Comparison of ENCODE assay signal across 8 cellular contexts in genomic region chr15:47718474-47719440, GRCh38. TPM values are rescaled to one million over a fixed set of nuclear protein-coding genes. Genes with fewer than 3 reads are reported as not detected.
DNase-seq lines count a peak whose midpoint lies in the region; TF ChIP-seq lines count a peak whose summit lies in the region.

No MANE protein-coding gene starts in this region.

- H2AK5ac ChIP-seq in mesendoderm (ENCODE audit: low read length), result no peak overlapping the region

- H3K9ac ChIP-seq in mesendoderm (ENCODE audit: low read length), result peak overlapping the region; percentile 80

- H2BK5ac ChIP-seq in mesendoderm (ENCODE audit: low read length), result no peak overlapping the region

- no peaks in the 10 kb centered on the region for H3K27me3 ChIP-seq in mesendoderm (ENCODE audit: insufficient read depth, low read length, poor library complexity)

- H3K36me3 Mint-ChIP-seq in endothelial cell (ENCODE audit: low read depth, unreplicated experiment), result no peaks in the 10 kb centered on the region

- no peak overlapping the region for H3K23ac ChIP-seq in mesendoderm (ENCODE audit: low read length)

- no peak overlapping the region for H3K27ac ChIP-seq in mesendoderm (ENCODE audit: low read depth, low read length)
- no peak overlapping the region for H3K27ac ChIP-seq in urinary bladder (ENCODE audit: low read depth)

- peak overlapping the region; percentile 96 for H3K4me3 Mint-ChIP-seq in endothelial cell (ENCODE audit: unreplicated experiment)

- H3K4me3 ChIP-seq in mesendoderm (ENCODE audit: low read length) (peak overlapping the region; percentile 74), urinary bladder (ENCODE audit: low read depth, low read length) (peak overlapping the region; percentile 79)

- H3K79me2 ChIP-seq in mesendoderm (ENCODE audit: control insufficient read depth, insufficient read depth, low read length), result peaks cover 2% of the 10 kb centered on the region

- H3K4me1 ChIP-seq in mesendoderm (ENCODE audit: control insufficient read depth, low read depth, low read length) (peaks cover 8% of the 10 kb centered on the region), urinary bladder (ENCODE audit: insufficient read depth) (no peaks in the 10 kb centered on the region)

- H3K27ac Mint-ChIP-seq in endothelial cell (ENCODE audit: unreplicated experiment), result peak overlapping the region; percentile 85

- H3K79me1 ChIP-seq in mesendoderm (ENCODE audit: low read length), result no peaks in the 10 kb centered on the region

- peaks cover 11% of the 10 kb centered on the region for H3K27me3 Mint-ChIP-seq in endothelial cell (ENCODE audit: unreplicated experiment)

- H3K9me3 Mint-ChIP-seq in endothelial cell (ENCODE audit: unreplicated experiment), result no peaks in the 10 kb centered on the region

- H4K8ac ChIP-seq in mesendoderm (ENCODE audit: low read depth, low read length), result no peak overlapping the region

- H3K56ac ChIP-seq in mesendoderm (ENCODE audit: low read length), result peak overlapping the region; percentile 90

- DNase-seq in NCI-H2171 treated with DMSO at 0.1 percent for 48 hours (lab: John Stamatoyannopoulos, UW) (peak; percentile 62), NCI-H2171 (lab: John Stamatoyannopoulos, UW) (no peak), endothelial cell (ENCODE audit: low spot score) (peak; percentile 17), mesendoderm (no peak), NCI-H2107 (lab: John Stamatoyannopoulos, UW) (no peak), NCI-H1048 (lab: John Stamatoyannopoulos, UW) (no peak), AML-193 (lab: John Stamatoyannopoulos, UW) (no peak)

- H2BK120ac ChIP-seq in mesendoderm (ENCODE audit: low read depth, low read length), result no peak overlapping the region

- peak overlapping the region; percentile 38 for H3K4ac ChIP-seq in mesendoderm (ENCODE audit: low read depth, low read length)

- peak overlapping the region; percentile 5 for H3K4me2 ChIP-seq in mesendoderm (ENCODE audit: low read length)

- peaks cover 21% of the 10 kb centered on the region for H3K4me1 Mint-ChIP-seq in endothelial cell (ENCODE audit: unreplicated experiment)

- no peaks in the 10 kb centered on the region for H3K36me3 ChIP-seq in mesendoderm (ENCODE audit: control insufficient read depth, insufficient read depth, low read length)
- no peaks in the 10 kb centered on the region for H3K36me3 ChIP-seq in urinary bladder (ENCODE audit: insufficient read depth)

- WGBS in mesendoderm (ENCODE audit: extremely low coverage, insufficient coverage, low lambda C conversion rate), result no CpG with 5 or more reads among the region's 51 CpGs
- 2% methylated on average over 51 of the region's 51 CpGs for WGBS in urinary bladder

- no peak for TF ChIP-seq CTCF in endothelial cell (IDR thresholded peaks at IDR 0.05; ENCODE audit: unreplicated experiment)

- peak overlapping the region; percentile 4 for H2BK15ac ChIP-seq in mesendoderm (replicated peaks; ENCODE audit: low read depth)

- no peak overlapping the region for H4K5ac ChIP-seq in mesendoderm (ENCODE audit: low read length)

- H3K18ac ChIP-seq in mesendoderm (ENCODE audit: low read length), result peak overlapping the region; percentile 63

RNA-seq across cellular contexts. Expression of gene SEMA6D, which starts 1.5 kb away (rescaled TPM):
- total RNA-seq in endothelial cell (ENCODE audit: unreplicated experiment), result 12.8 TPM
- 1.9 TPM for polyA plus RNA-seq in mesendoderm (2013, experiment 1 of 2)
- polyA plus RNA-seq in mesendoderm (2013, experiment 2 of 2), result 1.6 TPM
- 35.6 TPM for total RNA-seq in urinary bladder
- polyA plus RNA-seq in urinary bladder, result 2.5 TPM

Comparison
In these comparisons a context has a peak if more than half of its experiments do, and no peak if none do; other contexts are left out.
1. DNase-seq: peak in NCI-H2171 treated with DMSO at 0.1 percent for 48 hours (single experiment) and endothelial cell (single experiment); none in NCI-H2171 (single experiment), mesendoderm (single experiment), NCI-H2107 (single experiment), NCI-H1048 (single experiment) and AML-193 (0 of 2).